In the genomic region with DNA sequence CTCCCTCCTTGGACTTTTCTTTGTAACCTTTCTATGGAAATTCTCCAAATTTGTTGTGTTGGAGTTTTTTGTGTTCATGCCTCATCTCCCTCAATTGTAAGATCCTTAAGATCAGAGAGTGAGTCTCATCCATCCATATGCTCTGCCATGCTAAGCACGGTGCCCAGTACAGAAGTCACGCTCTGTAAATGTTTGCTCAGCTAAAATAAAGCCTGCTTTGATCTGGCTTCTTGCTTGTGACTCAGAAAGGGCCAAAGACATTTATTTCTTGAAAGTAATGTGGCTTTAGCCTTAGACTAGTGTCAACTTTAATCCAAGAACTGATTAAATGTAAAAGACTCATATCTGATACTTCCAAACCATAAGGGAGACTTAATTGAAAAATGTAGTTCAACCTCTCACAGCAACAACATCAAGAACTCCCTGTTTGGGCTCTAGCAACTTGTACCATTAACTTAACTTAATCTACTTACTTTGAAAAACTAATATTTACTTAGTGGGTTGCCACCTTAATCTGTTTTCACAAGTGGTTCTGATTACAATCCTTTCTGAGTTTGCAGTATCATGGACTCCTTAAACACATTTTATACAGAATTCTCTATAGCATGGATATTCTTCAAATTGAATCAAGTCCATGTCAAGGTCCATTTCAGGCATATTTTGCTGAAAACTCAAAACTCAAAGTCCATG, we compare ENCODE assay signal across 17 cellular contexts.
"Had no signal": no experiment of that assay in that cellular context is flagged by ENCODE, and none has a peak within 500 bp of the region (broad histone marks: within the 10 kb centered on the region; RNA-seq: fewer than 3 reads in every experiment).

No MANE protein-coding gene starts in this region.

- H3K9me3 ChIP-seq: lower lobe of right lung, thoracic aorta had no signal

- H3K27ac ChIP-seq: lower lobe of right lung, thoracic aorta had no signal

- FAIRE-seq: TTC549 had no signal

- H3K4me3 ChIP-seq: lower lobe of right lung, thoracic aorta had no signal

- ATAC-seq: activated CD8-positive, alpha-beta T cell treated with anti-CD3 and anti-CD28 coated beads, Interleukin-2, amount 10 ng/mL, durations not matched to agents 7 days and 5 days; activated naive CD4-positive, alpha-beta T cell treated with anti-CD3 and anti-CD28 coated beads, Interleukin-2, amount 50 U/mL, for 72 hours; activated T-cell treated with anti-CD3 and anti-CD28 coated beads, Interleukin-2, amount 50 U/mL, for 72 hours; lower lobe of right lung had no signal

- DNase-seq: activated B cell treated with CpG ODN at 0.5 μM for 24 hours; activated CD4-positive, alpha-beta T cell treated with anti-CD3 and anti-CD28 coated beads, Interleukin-2, amount 10 ng/mL, durations not matched to agents 24 days and 14 days; activated CD8-positive, alpha-beta memory T cell treated with anti-CD3 and anti-CD28 coated beads, Interleukin-2, amount 50 U/mL, for 48 hours; activated CD8-positive, alpha-beta T cell treated with anti-CD3 and anti-CD28 coated beads, Interleukin-2, amount 10 ng/mL, durations not matched to agents 7 days and 5 days; activated gamma-delta T cell; activated T-cell treated with anti-CD3 and anti-CD28 coated beads, Interleukin-2, amount 50 U/mL, for 72 hours; amygdala; cortex of kidney; effector CD4-positive, alpha-beta T cell; glutamatergic neuron; lower lobe of right lung; midbrain; stimulated activated CD4-positive, alpha-beta T cell treated with anti-CD3 and anti-CD28 coated beads, Interleukin-12 subunit alpha, Interleukin-12 subunit beta, amount 100 ng/mL, for 4 hours; stimulated activated CD4-positive, alpha-beta T cell treated with anti-CD3 and anti-CD28 coated beads, Interleukin-2, amount 100 ng/mL, for 24 hours had no signal
